ENCODE assay signal across 9 cellular contexts in the genomic region with DNA sequence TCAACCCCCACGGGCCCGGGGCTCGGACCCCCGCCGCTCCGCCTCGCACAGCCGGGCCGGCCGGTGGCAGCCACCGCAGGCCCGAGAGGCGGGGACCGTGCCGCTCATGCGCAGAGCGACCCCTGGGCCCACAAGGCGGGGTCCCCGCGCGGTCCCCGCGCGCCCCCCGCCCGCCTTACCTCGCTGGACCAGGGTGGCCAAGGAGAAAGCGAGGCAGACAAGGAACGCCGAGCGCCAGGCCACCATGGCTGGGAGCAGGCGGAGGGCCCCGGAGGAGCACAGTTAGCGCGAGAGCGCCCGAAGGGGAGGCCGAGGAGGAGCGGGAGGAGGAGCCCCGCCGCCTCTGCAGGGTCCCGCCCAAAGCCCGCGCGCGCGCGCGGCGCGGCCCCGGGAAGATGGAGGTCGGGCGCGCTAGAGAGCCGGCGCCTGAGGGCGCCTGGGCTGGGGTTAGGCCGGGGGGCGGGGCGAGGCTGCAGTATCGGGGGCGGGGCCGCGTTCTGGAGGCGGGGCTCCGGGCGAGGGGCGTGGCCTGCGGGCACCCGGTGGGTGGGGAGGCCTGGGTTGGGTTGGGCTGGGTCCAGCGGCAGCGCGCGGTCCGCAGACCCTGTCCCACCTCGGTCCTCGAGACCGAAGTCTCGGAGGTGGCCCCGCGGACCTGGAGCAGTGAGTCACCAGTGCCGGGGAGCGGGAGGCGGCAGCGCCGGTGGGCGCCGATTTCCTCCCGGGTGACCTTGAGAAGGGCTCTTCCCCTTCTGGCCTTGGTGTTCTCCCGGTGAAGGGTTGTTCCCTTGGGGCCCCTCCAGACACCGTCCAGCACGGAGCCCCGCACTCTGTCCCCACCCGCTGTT. TPM values are rescaled to one million over a fixed set of nuclear protein-coding genes. Genes with fewer than 3 reads are reported as not detected.
DNase-seq lines count a peak whose midpoint lies in the region; ATAC-seq, FAIRE-seq and TF ChIP-seq lines count a peak whose summit lies in the region.
"Had no signal": no experiment of that assay in that cellular context is flagged by ENCODE, and none has a peak within 500 bp of the region (broad histone marks: within the 10 kb centered on the region; RNA-seq: fewer than 3 reads in every experiment).

A gene with protein sequence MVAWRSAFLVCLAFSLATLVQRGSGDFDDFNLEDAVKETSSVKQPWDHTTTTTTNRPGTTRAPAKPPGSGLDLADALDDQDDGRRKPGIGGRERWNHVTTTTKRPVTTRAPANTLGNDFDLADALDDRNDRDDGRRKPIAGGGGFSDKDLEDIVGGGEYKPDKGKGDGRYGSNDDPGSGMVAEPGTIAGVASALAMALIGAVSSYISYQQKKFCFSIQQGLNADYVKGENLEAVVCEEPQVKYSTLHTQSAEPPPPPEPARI (minus strand): TSS at position 326 of the 848 bp plus-strand sequence. CDS start 80 bp downstream, at position 246.

- peaks cover 13% of the 10 kb centered on the region for H3K27me3 Mint-ChIP-seq in activated CD4-positive, alpha-beta T cell treated with anti-CD3 and anti-CD28 coated beads, Interleukin-2, amount 10 ng/mL, durations not matched to agents 24 days and 14 days

- peak; percentile 82 for ATAC-seq in HG03439 (IDR thresholded peaks at IDR 0.05; ENCODE audit: unreplicated experiment)
- peak; percentile 94 for ATAC-seq in left colon

- H3K9me3 Mint-ChIP-seq in activated CD4-positive, alpha-beta T cell treated with anti-CD3 and anti-CD28 coated beads, Interleukin-2, amount 10 ng/mL, durations not matched to agents 24 days and 14 days, result no peaks in the 10 kb centered on the region

- intact Hi-C loops in activated CD4-positive, alpha-beta T cell treated with anti-CD3 and anti-CD28 coated beads, Interleukin-2, amount 10 ng/mL, durations not matched to agents 24 days and 14 days (cut with micrococcal nuclease), result loop anchor here (1.0 to 10.0 kb wide), 4 partner anchors 18 to 1374 kb away; a partner anchor contains a TSS
- intact Hi-C loops in colonic mucosa (cut with DNase I), result no loop called here
- intact Hi-C loops in left colon (cut with DNase I, micrococcal nuclease), result no loop called here

- peaks cover 5% of the 10 kb centered on the region for H3K4me1 Mint-ChIP-seq in activated CD4-positive, alpha-beta T cell treated with anti-CD3 and anti-CD28 coated beads, Interleukin-2, amount 10 ng/mL, durations not matched to agents 24 days and 14 days

- peaks cover 2% of the 10 kb centered on the region for H3K36me3 Mint-ChIP-seq in activated CD4-positive, alpha-beta T cell treated with anti-CD3 and anti-CD28 coated beads, Interleukin-2, amount 10 ng/mL, durations not matched to agents 24 days and 14 days (ENCODE audit: low read depth)

- no peaks in the 10 kb centered on the region for H3K36me3 ChIP-seq in BE2C
- no peaks in the 10 kb centered on the region for H3K36me3 ChIP-seq in colonic mucosa

- TF ChIP-seq CTCF in BE2C (IDR thresholded peaks at IDR 0.05; ENCODE audit: low read depth, low read length) (no peak), colonic mucosa (IDR thresholded peaks at IDR 0.05) (no peak)

- peak within 1 kb of the TSS; percentile 52 for H3K27ac ChIP-seq in colonic mucosa

- H3K4me1 ChIP-seq in BE2C (no peaks in the 10 kb centered on the region), colonic mucosa (no peaks in the 10 kb centered on the region)

- H3K9me3 ChIP-seq in BE2C (no peaks in the 10 kb centered on the region), colonic mucosa (no peaks in the 10 kb centered on the region)

- H3K9ac ChIP-seq in colonic mucosa (ENCODE audit: low read depth in 2 of 2, low read length in 2 of 2), result peak within 1 kb of the TSS; percentile 66 to 72

- H3K27ac Mint-ChIP-seq in activated CD4-positive, alpha-beta T cell treated with anti-CD3 and anti-CD28 coated beads, Interleukin-2, amount 10 ng/mL, durations not matched to agents 24 days and 14 days, result peak within 1 kb of the TSS; percentile 69

- FAIRE-seq in GM19239 (lab: Jason Lieb, UNC), result peak; percentile 85
- FAIRE-seq: colon had no signal

- H3K27me3 ChIP-seq in BE2C, result no peaks in the 10 kb centered on the region
- H3K27me3 ChIP-seq in colonic mucosa, result no peaks in the 10 kb centered on the region

- peak within 1 kb of the TSS; percentile 91 for H3K4me3 Mint-ChIP-seq in activated CD4-positive, alpha-beta T cell treated with anti-CD3 and anti-CD28 coated beads, Interleukin-2, amount 10 ng/mL, durations not matched to agents 24 days and 14 days

- H3K4me3 ChIP-seq in BE2C (ENCODE audit: low read depth, low read length), result peak within 1 kb of the TSS; percentile 70
- peak within 1 kb of the TSS; percentile 53 for H3K4me3 ChIP-seq in colonic mucosa

- DNase-seq in BE2C, result peak; percentile 90
- peak; percentile 82 for DNase-seq in GM19239 (ENCODE audit: insufficient read length, low spot score)
- DNase-seq in NCI-H524 treated with DMSO at 0.1 percent for 48 hours (lab: John Stamatoyannopoulos, UW), result peak; percentile 22
- peak; percentile 96 for DNase-seq in activated CD4-positive, alpha-beta T cell treated with anti-CD3 and anti-CD28 coated beads, Interleukin-2, amount 10 ng/mL, durations not matched to agents 24 days and 14 days
- DNase-seq in colonic mucosa, result peak; percentile 91
- peak; percentile 84 to 91 for DNase-seq in left colon
- peak; percentile 60 to 83 (median 79) for DNase-seq in stimulated activated CD4-positive, alpha-beta T cell treated with anti-CD3 and anti-CD28 coated beads, Interleukin-1b, Interleukin-23, amount 100 ng/mL, for 24 hours (ENCODE audit: low read depth in 4 of 4, low spot score in 1 of 4)

RNA-seq across cellular contexts. Expression of the gene that starts here (rescaled TPM):
- 24.7 TPM for polyA plus RNA-seq in BE2C (2012; ENCODE audit: insufficient read depth, insufficient read length, low read depth)
- total RNA-seq in activated CD4-positive, alpha-beta T cell treated with anti-CD3 and anti-CD28 coated beads, Interleukin-2, amount 10 ng/mL, durations not matched to agents 24 days and 14 days, result 8.1 and 10.9 TPM in 2 replicates
- total RNA-seq in colonic mucosa (10 to 100 TPM; 12.3 to 15.4 TPM), left colon (10 to 100 TPM; 11.3 to 16.9 TPM)

Comparison
In these comparisons a context has a peak if more than half of its experiments do, and no peak if none do; other contexts are left out.
1. Peak in every context shown above with its lines: DNase-seq, ATAC-seq, H3K4me3 ChIP-seq and H3K27ac ChIP-seq.
2. DNase-seq: peak in every context shown above with its lines; median percentile 96 in activated CD4-positive, alpha-beta T cell treated with anti-CD3 and anti-CD28 coated beads, Interleukin-2, amount 10 ng/mL, durations not matched to agents 24 days and 14 days; 91 in colonic mucosa; 90 in BE2C; 88 in left colon; 82 in GM19239; 79 in stimulated activated CD4-positive, alpha-beta T cell treated with anti-CD3 and anti-CD28 coated beads, Interleukin-1b, Interleukin-23, amount 100 ng/mL, for 24 hours; 22 in NCI-H524 treated with DMSO at 0.1 percent for 48 hours.